22 cellular contexts compared by ENCODE assay signal in genomic region chr4:1472148-1472797, GRCh38.
DNase-seq lines count a peak whose midpoint lies in the region; ATAC-seq and TF ChIP-seq lines count a peak whose summit lies in the region.
"Had no signal": no experiment of that assay in that cellular context is flagged by ENCODE, and none has a peak within 500 bp of the region (broad histone marks: within the 10 kb centered on the region; RNA-seq: fewer than 3 reads in every experiment).

No MANE protein-coding gene starts in this region.

- ATAC-seq in Right ventricle myocardium superior (ENCODE audit: poor library complexity) (no peak), RWPE2 (ENCODE audit: low read depth) (no peak), GM18870 (IDR thresholded peaks at IDR 0.05; ENCODE audit: unreplicated experiment) (no peak)
- ATAC-seq: activated naive CD4-positive, alpha-beta T cell treated with anti-CD3 and anti-CD28 coated beads, Interleukin-2, amount 50 U/mL, for 72 hours; GM12878; naive thymus-derived CD4-positive, alpha-beta T cell had no signal

- H3K9me3 ChIP-seq in left ventricle myocardium inferior (replicated peaks), result no peaks in the 10 kb centered on the region
- no peaks in the 10 kb centered on the region for H3K9me3 ChIP-seq in RWPE2 (ENCODE audit: severe bottlenecking)
- H3K9me3 ChIP-seq in transverse colon, result no peaks in the 10 kb centered on the region
- H3K9me3 ChIP-seq: ascending aorta had no signal

- 27% methylated on average over 43 of the region's 58 CpGs; no CpG with 5 or more reads in 1 of the 2 donors for WGBS in transverse colon (ENCODE audit: low coverage in 1 of 2), 2 donors

- H3K4me3 ChIP-seq in left ventricle myocardium inferior (peak overlapping the region; percentile 4), RWPE2 (ENCODE audit: severe bottlenecking) (no peak overlapping the region), transverse colon (no peak overlapping the region)
- H3K4me3 ChIP-seq: ascending aorta, GM12878, tibial artery had no signal

- no peak for DNase-seq in left ventricle myocardium inferior
- no peak for DNase-seq in Right ventricle myocardium superior
- peak; percentile 61 for DNase-seq in RWPE2 (ENCODE audit: low spot score)
- peak; percentile 23 for DNase-seq in iPS-NIHi11 (ENCODE audit: low spot score)
- peak; percentile 1 for DNase-seq in transverse colon
- DNase-seq in NCI-H748 (lab: John Stamatoyannopoulos, UW; ENCODE audit: unreplicated experiment), result no peak
- DNase-seq in T1000 (lab: John Stamatoyannopoulos, UW), result no peak
- DNase-seq: activated CD4-positive, alpha-beta T cell treated with anti-CD3 and anti-CD28 coated beads for 48 hours; Calu3; caudate nucleus; dermis blood vessel endothelial cell; naive thymus-derived CD4-positive, alpha-beta T cell; NCI-H1092; NCI-H187 treated with DMSO at 0.1 percent for 48 hours; NCI-H748 treated with DMSO at 0.1 percent for 48 hours had no signal

- intact Hi-C loops in left ventricle myocardium inferior (cut with micrococcal nuclease) (no loop called here), Right ventricle myocardium superior (cut with DNase I) (no loop called here), transverse colon (cut with DNase I; ENCODE audit: low total_unique reads) (no loop called here)

- TF ChIP-seq POLR2A in transverse colon (IDR thresholded peaks at IDR 0.05), result no peak

- H3K27me3 ChIP-seq in left ventricle myocardium inferior (ENCODE audit: low read depth), result peaks cover 66% of the 10 kb centered on the region
- peaks cover 22% of the 10 kb centered on the region for H3K27me3 ChIP-seq in RWPE2 (ENCODE audit: insufficient read depth, poor library complexity, severe bottlenecking)
- peaks cover 36% of the 10 kb centered on the region for H3K27me3 ChIP-seq in transverse colon

- H3K27ac ChIP-seq in left ventricle myocardium inferior (replicated peaks) (no peak overlapping the region), RWPE2 (ENCODE audit: poor library complexity, severe bottlenecking) (no peak overlapping the region), transverse colon (no peak overlapping the region)
- H3K27ac ChIP-seq: ascending aorta, C4-2B, HL-60, tibial artery had no signal

- no peak for TF ChIP-seq EP300 in transverse colon (IDR thresholded peaks at IDR 0.05; ENCODE audit: low read depth)

- H3K4me1 ChIP-seq in left ventricle myocardium inferior, result peaks cover 8% of the 10 kb centered on the region
- no peaks in the 10 kb centered on the region for H3K4me1 ChIP-seq in RWPE2 (ENCODE audit: insufficient read depth, poor library complexity, severe bottlenecking)
- no peaks in the 10 kb centered on the region for H3K4me1 ChIP-seq in transverse colon
- H3K4me1 ChIP-seq: ascending aorta had no signal

- H3K36me3 ChIP-seq in left ventricle myocardium inferior (no peaks in the 10 kb centered on the region), RWPE2 (ENCODE audit: low read depth) (no peaks in the 10 kb centered on the region), transverse colon (no peaks in the 10 kb centered on the region)
- H3K36me3 ChIP-seq: ascending aorta, tibial artery had no signal

- TF ChIP-seq CTCF in left ventricle myocardium inferior (IDR thresholded peaks at IDR 0.05; ENCODE audit: borderline replicate concordance) (no peak), RWPE2 (IDR thresholded peaks at IDR 0.05; ENCODE audit: poor library complexity, severe bottlenecking) (no peak), transverse colon (IDR thresholded peaks at IDR 0.05) (no peak)

- in situ Hi-C loops in transverse colon (cut with MboI; ENCODE audit: low pct_ligation_motif_present in 1 of 4, low pct_unique_long_range_greater_than_20kb in 1 of 4, low sequenced_read_pairs in 3 of 4), result no loop called here

Comparison
In these comparisons a context has a peak if more than half of its experiments do, and no peak if none do; other contexts are left out.
1. DNase-seq: peak in RWPE2 (single experiment), iPS-NIHi11 (single experiment) and transverse colon (single experiment); none in left ventricle myocardium inferior (single experiment), Right ventricle myocardium superior (single experiment), NCI-H748 (single experiment) and T1000 (single experiment).